Comparison of ENCODE assay signal across 22 cellular contexts in genomic region chr13:50116430-50116973, GRCh38.
DNase-seq lines count a peak whose midpoint lies in the region; ATAC-seq, FAIRE-seq and TF ChIP-seq lines count a peak whose summit lies in the region.
"Had no signal": no experiment of that assay in that cellular context is flagged by ENCODE, and none has a peak within 500 bp of the region (broad histone marks: within the 10 kb centered on the region; RNA-seq: fewer than 3 reads in every experiment).

No MANE protein-coding gene starts in this region.

- ATAC-seq in heart left ventricle: no peak
- ATAC-seq in Right ventricle myocardium inferior: no peak
- ATAC-seq in RWPE2 (ENCODE audit: low read depth): 0 out of 3 replicates have a peak, but pooled peaks have one; percentile 54
- ATAC-seq in stimulated activated naive B cell treated with anti-CD40 and anti-IgM and Interleukin-4, amounts not matched to agents 10 μg/mL and 1 μg/mL and 100 μg/mL, for 72 hours (replicated peaks): no peak
- ATAC-seq: Panc1 had no signal

- peaks cover 8 to 33% of the 10 kb centered on the region in 2 donors for H3K4me1 Mint-ChIP-seq in stimulated activated naive B cell treated with anti-CD40 and anti-IgM and Interleukin-4, amounts not matched to agents 10 μg/mL and 1 μg/mL and 100 μg/mL, for 72 hours

- DNase-seq in heart left ventricle (no peak), Right ventricle myocardium inferior (ENCODE audit: missing footprints) (no peak), RWPE2 (ENCODE audit: low spot score) (no peak), NCI-H1092 treated with DMSO at 0.1 percent for 48 hours (lab: John Stamatoyannopoulos, UW) (no peak)
- DNase-seq in stimulated activated naive B cell treated with anti-CD40 and anti-IgM and Interleukin-4, amounts not matched to agents 10 μg/mL and 1 μg/mL and 100 μg/mL, for 72 hours: no peak
- no peak for DNase-seq in NK-92 treated with Interleukin-12 subunit alpha and Interleukin-12 subunit beta, amount 100 ng/mL, for 24 hours (lab: John Stamatoyannopoulos, UW)
- DNase-seq in activated T-cell treated with anti-CD3 and anti-CD28 coated beads, Interleukin-2, amount 50 U/mL, for 48 hours: no peak
- DNase-seq: ACHN; activated CD4-positive, alpha-beta memory T cell treated with anti-CD3 and anti-CD28 coated beads, Interleukin-2, amount 10 ng/mL, durations not matched to agents 7 days and 5 days; Caco-2; erythroblast; GF-D8; head of caudate nucleus; mesendoderm; NCI-H526 treated with DMSO at 0.1 percent for 48 hours; nephron progenitor cell; T-helper 1 cell; uterus had no signal

- H3K27me3 Mint-ChIP-seq in stimulated activated naive B cell treated with anti-CD40 and anti-IgM and Interleukin-4, amounts not matched to agents 10 μg/mL and 1 μg/mL and 100 μg/mL, for 72 hours: no peaks in the 10 kb centered on the region

- peaks cover 7 to 11% of the 10 kb centered on the region in 2 donors for H3K36me3 Mint-ChIP-seq in stimulated activated naive B cell treated with anti-CD40 and anti-IgM and Interleukin-4, amounts not matched to agents 10 μg/mL and 1 μg/mL and 100 μg/mL, for 72 hours

- 48 to 58% (median 51%) methylated on average over 5 of the region's 5 CpGs for WGBS in heart left ventricle, 4 donors

- H3K27ac ChIP-seq in heart left ventricle (peak overlapping the region in 7 of 12 donors; percentile 6 to 61 (median 24)), RWPE2 (ENCODE audit: poor library complexity, severe bottlenecking) (no peak overlapping the region)
- H3K27ac ChIP-seq: coronary artery had no signal

- H3K27me3 ChIP-seq in heart left ventricle (no peaks in the 10 kb centered on the region), RWPE2 (ENCODE audit: insufficient read depth, poor library complexity, severe bottlenecking) (no peaks in the 10 kb centered on the region)
- H3K27me3 ChIP-seq: uterus had no signal

- FAIRE-seq in endometrium (lab: Jason Lieb, UNC): peak; percentile 53

- peak overlapping the region; percentile 61 for H3K27ac Mint-ChIP-seq in stimulated activated naive B cell treated with anti-CD40 and anti-IgM and Interleukin-4, amounts not matched to agents 10 μg/mL and 1 μg/mL and 100 μg/mL, for 72 hours
- H3K27ac Mint-ChIP-seq: activated CD4-positive, alpha-beta memory T cell treated with anti-CD3 and anti-CD28 coated beads, Interleukin-2, amount 10 ng/mL, durations not matched to agents 7 days and 5 days; nephron progenitor cell had no signal

- H3K9me3 Mint-ChIP-seq in stimulated activated naive B cell treated with anti-CD40 and anti-IgM and Interleukin-4, amounts not matched to agents 10 μg/mL and 1 μg/mL and 100 μg/mL, for 72 hours: peaks cover 0 to 2% of the 10 kb centered on the region in 2 donors
- H3K9me3 Mint-ChIP-seq: activated CD4-positive, alpha-beta memory T cell treated with anti-CD3 and anti-CD28 coated beads, Interleukin-2, amount 10 ng/mL, durations not matched to agents 7 days and 5 days; nephron progenitor cell had no signal

- TF ChIP-seq CTCF in heart left ventricle (IDR thresholded peaks at IDR 0.05): no peak
- no peak for TF ChIP-seq CTCF in RWPE2 (IDR thresholded peaks at IDR 0.05; ENCODE audit: poor library complexity, severe bottlenecking)

- H3K4me3 Mint-ChIP-seq in stimulated activated naive B cell treated with anti-CD40 and anti-IgM and Interleukin-4, amounts not matched to agents 10 μg/mL and 1 μg/mL and 100 μg/mL, for 72 hours: peak overlapping the region in 1 of 2 donors; percentile 27
- H3K4me3 Mint-ChIP-seq: activated CD4-positive, alpha-beta memory T cell treated with anti-CD3 and anti-CD28 coated beads, Interleukin-2, amount 10 ng/mL, durations not matched to agents 7 days and 5 days; nephron progenitor cell had no signal

- peaks cover 0 to 22% (median 0%) of the 10 kb centered on the region in 9 donors for H3K36me3 ChIP-seq in heart left ventricle
- no peaks in the 10 kb centered on the region for H3K36me3 ChIP-seq in RWPE2 (ENCODE audit: low read depth)
- H3K36me3 ChIP-seq: HAP-1, uterus had no signal

- H3K4me3 ChIP-seq in heart left ventricle (peak overlapping the region in 7 of 12 donors; percentile 1 to 30 (median 13)), RWPE2 (ENCODE audit: severe bottlenecking) (no peak overlapping the region)
- H3K4me3 ChIP-seq: coronary artery, HAP-1, uterus had no signal

- intact Hi-C loops in heart left ventricle (cut with DNase I): no loop called here
- intact Hi-C loops in Right ventricle myocardium inferior (cut with DNase I): no loop called here

- H3K9me3 ChIP-seq in heart left ventricle: no peaks in the 10 kb centered on the region
- no peaks in the 10 kb centered on the region for H3K9me3 ChIP-seq in RWPE2 (ENCODE audit: severe bottlenecking)
- H3K9me3 ChIP-seq: Caco-2, HAP-1, uterus had no signal

- no peak for TF ChIP-seq POLR2A in heart left ventricle (IDR thresholded peaks at IDR 0.05)

- H3K4me1 ChIP-seq in heart left ventricle (peaks cover 0 to 82% (median 27%) of the 10 kb centered on the region in 12 donors), RWPE2 (ENCODE audit: insufficient read depth, poor library complexity, severe bottlenecking) (peaks cover 2% of the 10 kb centered on the region)
- H3K4me1 ChIP-seq: Caco-2, uterus had no signal
